10 cellular contexts compared by ENCODE assay signal in genomic region chr9:35563791-35564197, GRCh38.
DNase-seq lines count a peak whose midpoint lies in the region; ATAC-seq and TF ChIP-seq lines count a peak whose summit lies in the region.
"Had no signal": no experiment of that assay in that cellular context is flagged by ENCODE, and none has a peak within 500 bp of the region (broad histone marks: within the 10 kb centered on the region; RNA-seq: fewer than 3 reads in every experiment).

No MANE protein-coding gene starts in this region.

- peak overlapping the region; percentile 49 for H3K4me3 Mint-ChIP-seq in stimulated activated effector memory CD8-positive, alpha-beta T cell treated with anti-CD3 and anti-CD28 coated beads, Interleukin-12 subunit alpha, Interleukin-12 subunit beta, amount 100 ng/mL, for 72 hours

- ATAC-seq in stimulated activated effector memory CD8-positive, alpha-beta T cell treated with anti-CD3 and anti-CD28 coated beads, Interleukin-12 subunit alpha, Interleukin-12 subunit beta, amount 100 ng/mL, for 72 hours = no peak
- ATAC-seq in GM18867 (IDR thresholded peaks at IDR 0.05; ENCODE audit: unreplicated experiment) (no peak), HG03159 (IDR thresholded peaks at IDR 0.05; ENCODE audit: unreplicated experiment) (no peak), HG03175 (IDR thresholded peaks at IDR 0.05; ENCODE audit: unreplicated experiment) (no peak)

- no peaks in the 10 kb centered on the region for H3K9me3 Mint-ChIP-seq in stimulated activated effector memory CD8-positive, alpha-beta T cell treated with anti-CD3 and anti-CD28 coated beads, Interleukin-12 subunit alpha, Interleukin-12 subunit beta, amount 100 ng/mL, for 72 hours

- no peak for TF ChIP-seq CTCF in cardiac fibroblast (IDR thresholded peaks at IDR 0.05; ENCODE audit: low read depth, low read length)

- H3K36me3 Mint-ChIP-seq in stimulated activated effector memory CD8-positive, alpha-beta T cell treated with anti-CD3 and anti-CD28 coated beads, Interleukin-12 subunit alpha, Interleukin-12 subunit beta, amount 100 ng/mL, for 72 hours = no peaks in the 10 kb centered on the region

- H3K4me3 ChIP-seq in cardiac fibroblast (replicated peaks in 1 of 2; ENCODE audit: low read depth in 2 of 2, low read length in 2 of 2) = no peak overlapping the region

- peak overlapping the region; percentile 73 for H3K27ac Mint-ChIP-seq in stimulated activated effector memory CD8-positive, alpha-beta T cell treated with anti-CD3 and anti-CD28 coated beads, Interleukin-12 subunit alpha, Interleukin-12 subunit beta, amount 100 ng/mL, for 72 hours

- peak; percentile 58 for DNase-seq in HuH-7 (ENCODE audit: low spot score)
- DNase-seq in cardiac fibroblast (ENCODE audit: low read depth in 2 of 2) = peak; percentile 24 to 33
- peak; percentile 81 for DNase-seq in left kidney (ENCODE audit: low read depth, low spot score)
- DNase-seq in stimulated activated effector memory CD8-positive, alpha-beta T cell treated with anti-CD3 and anti-CD28 coated beads, Interleukin-12 subunit alpha, Interleukin-12 subunit beta, amount 100 ng/mL, for 72 hours (ENCODE audit: low spot score in 2 of 2) = no peak
- no peak for DNase-seq in stimulated activated CD4-positive, alpha-beta T cell treated with anti-CD3 and anti-CD28 coated beads, Interleukin-1b, Interleukin-23, amount 100 ng/mL, for 48 hours
- DNase-seq: amniotic stem cell, NCI-H774 had no signal

- H3K4me1 Mint-ChIP-seq in stimulated activated effector memory CD8-positive, alpha-beta T cell treated with anti-CD3 and anti-CD28 coated beads, Interleukin-12 subunit alpha, Interleukin-12 subunit beta, amount 100 ng/mL, for 72 hours = peaks cover 25% of the 10 kb centered on the region

Comparison
In these comparisons a context has a peak if more than half of its experiments do, and no peak if none do; other contexts are left out.
1. DNase-seq: peak in HuH-7 (single experiment), cardiac fibroblast (2 of 2) and left kidney (single experiment); none in stimulated activated effector memory CD8-positive, alpha-beta T cell treated with anti-CD3 and anti-CD28 coated beads, Interleukin-12 subunit alpha, Interleukin-12 subunit beta, amount 100 ng/mL, for 72 hours (0 of 2) and stimulated activated CD4-positive, alpha-beta T cell treated with anti-CD3 and anti-CD28 coated beads, Interleukin-1b, Interleukin-23, amount 100 ng/mL, for 48 hours (single experiment).